In the genomic region with DNA sequence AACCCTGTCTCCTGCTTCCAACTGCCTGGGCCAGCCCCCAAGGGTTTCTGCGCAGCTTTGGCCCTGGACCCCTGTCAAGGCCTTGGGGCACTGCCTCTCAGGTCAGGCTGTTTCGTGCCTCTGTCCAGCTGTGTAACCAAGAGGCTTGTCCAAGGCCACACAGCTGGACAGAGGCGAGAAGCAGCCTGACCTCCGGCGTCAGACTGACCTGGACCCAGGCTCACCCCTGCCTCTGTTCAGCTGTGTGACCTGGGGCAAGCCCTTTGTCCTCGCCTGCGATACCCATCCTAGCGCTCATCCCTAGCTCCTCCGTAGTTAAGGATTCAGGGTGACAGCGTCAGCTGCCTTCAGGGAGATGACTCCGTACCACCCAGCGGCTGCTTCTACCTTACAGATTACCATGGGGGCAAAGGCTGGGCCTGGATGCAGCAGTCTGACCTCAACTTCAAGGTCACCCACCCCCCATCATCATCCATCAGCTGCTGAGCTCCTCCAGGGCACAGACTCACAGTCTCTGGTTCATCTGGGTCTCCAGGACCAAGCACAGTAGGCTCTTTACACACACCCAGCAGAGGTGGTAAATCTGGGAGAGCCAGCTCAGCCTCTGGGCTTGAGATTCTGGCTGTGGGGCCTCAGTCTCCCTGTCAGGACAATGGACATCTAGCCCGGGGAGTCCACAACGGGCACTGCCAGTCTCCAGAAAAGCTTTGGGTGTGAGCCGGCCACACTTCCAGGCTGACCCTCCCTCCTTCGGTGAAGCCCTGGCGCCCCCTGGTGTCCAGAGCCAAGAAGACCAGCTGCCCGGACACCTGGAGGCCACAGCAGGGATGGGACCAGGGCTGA, we compare ENCODE assay signal across 1 cellular context.
TF ChIP-seq lines count a peak whose summit lies in the region.

No MANE protein-coding gene starts in this region.

TF ChIP-seq in SK-N-SH, 30 proteins besides CTCF, POLR2A, EP300 and RAD21:
- TF ChIP-seq POLR2AphosphoS5 (IDR thresholded peaks at IDR 0.05; ENCODE audit: low read depth, low read length) (no peak), SMC3 (IDR thresholded peaks at IDR 0.05; ENCODE audit: low read depth, low read length) (peak; percentile 94), RCOR1 (IDR thresholded peaks at IDR 0.05; ENCODE audit: low read length) (no peak), MEF2A (IDR thresholded peaks at IDR 0.05; ENCODE audit: borderline replicate concordance, low read depth) (no peak)
